21 cellular contexts compared by ENCODE assay signal in the genomic region with DNA sequence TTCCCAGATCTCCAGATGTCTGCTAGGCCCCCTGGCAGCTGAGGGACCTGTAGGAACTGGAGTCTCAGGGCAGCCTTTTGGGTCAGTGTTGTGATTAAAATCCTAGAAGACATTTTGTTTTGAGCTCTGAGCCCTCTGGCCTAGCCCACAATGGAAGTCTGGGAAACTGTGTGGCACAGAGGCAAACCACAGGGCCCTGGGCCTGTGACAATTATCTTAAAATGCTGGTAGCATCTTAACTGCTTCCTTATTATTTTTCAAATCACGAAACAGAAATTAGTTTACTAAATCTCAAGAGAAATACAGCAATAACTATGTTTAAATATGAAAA.
"Had no signal": no experiment of that assay in that cellular context is flagged by ENCODE, and none has a peak within 500 bp of the region (broad histone marks: within the 10 kb centered on the region; RNA-seq: fewer than 3 reads in every experiment).

No MANE protein-coding gene starts in this region.

- H3K4me3 ChIP-seq: colonic mucosa, dorsolateral prefrontal cortex, esophagus muscularis mucosa, smooth muscle cell, transverse colon, vagina had no signal

- H3K9ac ChIP-seq: parathyroid adenoma had no signal

- H3K79me2 ChIP-seq: parathyroid adenoma had no signal

- H3K27ac ChIP-seq: colonic mucosa, esophagus muscularis mucosa, neutrophil, parathyroid adenoma, transverse colon, vagina had no signal

- H3K9me3 ChIP-seq: colonic mucosa, esophagus muscularis mucosa, neutrophil, transverse colon, vagina had no signal

- H2AFZ ChIP-seq: parathyroid adenoma had no signal

- H3K36me3 ChIP-seq: colonic mucosa, esophagus muscularis mucosa, neutrophil, transverse colon, vagina had no signal

- FAIRE-seq: frontal cortex had no signal

- H3K4me1 ChIP-seq: colonic mucosa, esophagus muscularis mucosa, parathyroid adenoma, transverse colon, vagina had no signal

- DNase-seq: activated CD4-positive, alpha-beta T cell treated with anti-CD3 and anti-CD28 coated beads, Interleukin-2, amount 10 ng/mL, durations not matched to agents 24 days and 14 days; activated CD8-positive, alpha-beta T cell treated with anti-CD3 and anti-CD28 coated beads, Interleukin-2, amount 10 ng/mL, durations not matched to agents 7 days and 5 days; aorta; colonic mucosa; effector memory CD8-positive, alpha-beta T cell; midbrain; stimulated activated CD4-positive, alpha-beta T cell treated with anti-CD3 and anti-CD28 coated beads, Interleukin-15, amount 100 ng/mL, for 24 hours; stimulated activated naive B cell treated with anti-CD40 and anti-IgM and Interleukin-4, amounts not matched to agents 10 μg/mL and 1 μg/mL and 100 μg/mL, for 72 hours; T-helper 17 cell; transverse colon had no signal

- ATAC-seq: activated CD4-positive, CD25-positive, alpha-beta regulatory T cell treated with anti-CD3 and anti-CD28 coated beads, Interleukin-2, amount 50 U/mL, for 24 hours; activated CD8-positive, alpha-beta T cell treated with anti-CD3 and anti-CD28 coated beads, Interleukin-2, amount 10 ng/mL, durations not matched to agents 7 days and 5 days; activated naive CD4-positive, alpha-beta T cell treated with anti-CD3 and anti-CD28 coated beads, Interleukin-2, amount 50 U/mL, for 72 hours; effector memory CD8-positive, alpha-beta T cell; natural killer cell treated with Interleukin-12 subunit alpha and Interleukin-12 subunit beta and Interleukin-15 and Interleukin-18, amount 100 ng/mL, for 72 hours; sciatic nerve; stimulated activated naive B cell treated with anti-CD40 and anti-IgM and Interleukin-4, amounts not matched to agents 10 μg/mL and 1 μg/mL and 100 μg/mL, for 72 hours; T-helper 17 cell had no signal

- H3K27me3 ChIP-seq: colonic mucosa, dorsolateral prefrontal cortex, esophagus muscularis mucosa, neutrophil, transverse colon, vagina had no signal

- H3K4me2 ChIP-seq: smooth muscle cell had no signal
